Comparison of ENCODE assay signal across 24 cellular contexts in genomic region chr2:200507179-200507578, GRCh38. TPM values are rescaled to one million over a fixed set of nuclear protein-coding genes. Genes with fewer than 3 reads are reported as not detected.
DNase-seq lines count a peak whose midpoint lies in the region; ATAC-seq, FAIRE-seq and TF ChIP-seq lines count a peak whose summit lies in the region.
"Had no signal": no experiment of that assay in that cellular context is flagged by ENCODE, and none has a peak within 500 bp of the region (broad histone marks: within the 10 kb centered on the region; RNA-seq: fewer than 3 reads in every experiment).

No MANE protein-coding gene starts in this region.

- 54% methylated on average over 2 of the region's 2 CpGs for WGBS in HepG2 (ENCODE audit: low lambda C conversion rate)
- WGBS in right lobe of liver (ENCODE audit: insufficient coverage, low coverage, low lambda C conversion rate, missing lambda C conversion rate) = 49% methylated on average over 2 of the region's 2 CpGs

- no peak for TF ChIP-seq RAD21 in HepG2 (CRISPR knock-in tag; IDR thresholded peaks at IDR 0.05)

- H4K20me1 ChIP-seq in HepG2 (ENCODE audit: insufficient read depth, low read length) = no peaks in the 10 kb centered on the region

- no peak overlapping the region for H3K9ac ChIP-seq in HepG2 (ENCODE audit: insufficient read depth, low read depth, low read length)
- H3K9ac ChIP-seq: GM23248 had no signal

- TF ChIP-seq CTCF in HepG2 (CRISPR knock-in tag; IDR thresholded peaks at IDR 0.05) (no peak), right lobe of liver (IDR thresholded peaks at IDR 0.05) (no peak)

- H3K4me3 Mint-ChIP-seq in stimulated activated effector memory CD8-positive, alpha-beta T cell treated with anti-CD3 and anti-CD28 coated beads, Interleukin-12 subunit alpha, Interleukin-12 subunit beta, amount 100 ng/mL, for 72 hours = no peak overlapping the region
- H3K4me3 Mint-ChIP-seq: B cell, H9 had no signal

- DNase-seq in HepG2 (ENCODE audit: low spot score) (peak; percentile 37), right lobe of liver (no peak), HuH-7 (ENCODE audit: low spot score) (peak; percentile 49), epithelial cell of prostate (ENCODE audit: low read depth, low spot score) (no peak), islet precursor cell (no peak), GM19238 (ENCODE audit: insufficient read length, low spot score) (no peak)
- DNase-seq in stimulated activated effector memory CD8-positive, alpha-beta T cell treated with anti-CD3 and anti-CD28 coated beads, Interleukin-12 subunit alpha, Interleukin-12 subunit beta, amount 100 ng/mL, for 72 hours (ENCODE audit: low spot score in 2 of 2) = no peak
- DNase-seq: DMS153, GM23248, H9, NCI-H1092, NCI-H1417 treated with DMSO at 0.1 percent for 48 hours, NCI-H187 treated with DMSO at 0.1 percent for 48 hours, NCI-H2171 treated with DMSO at 0.1 percent for 48 hours, NCI-H345, NCI-H524 treated with DMSO at 0.1 percent for 48 hours, PC-9, Right ventricle myocardium superior, RPMI8226 had no signal

- no peaks in the 10 kb centered on the region for H3K9me3 Mint-ChIP-seq in stimulated activated effector memory CD8-positive, alpha-beta T cell treated with anti-CD3 and anti-CD28 coated beads, Interleukin-12 subunit alpha, Interleukin-12 subunit beta, amount 100 ng/mL, for 72 hours
- H3K9me3 Mint-ChIP-seq: H9 had no signal

- no peak for FAIRE-seq in HepG2 (lab: Jason Lieb, UNC)
- FAIRE-seq: GM18507 had no signal

- H3K9me3 ChIP-seq in HepG2 (ENCODE audit: low read length) (no peaks in the 10 kb centered on the region), right lobe of liver (no peaks in the 10 kb centered on the region)
- H3K9me3 ChIP-seq: SJSA1 had no signal

- H3K79me2 ChIP-seq in HepG2 (ENCODE audit: insufficient read depth, low read length) = peaks cover 4% of the 10 kb centered on the region

- TF ChIP-seq POLR2A in HepG2 (IDR thresholded peaks at IDR 0.05; ENCODE audit: insufficient read depth in 1 of 2, low read depth in 2 of 2, low read length in 2 of 2) (no peak), right lobe of liver (IDR thresholded peaks at IDR 0.05) (no peak)

- peaks cover 35% of the 10 kb centered on the region for H3K36me3 Mint-ChIP-seq in stimulated activated effector memory CD8-positive, alpha-beta T cell treated with anti-CD3 and anti-CD28 coated beads, Interleukin-12 subunit alpha, Interleukin-12 subunit beta, amount 100 ng/mL, for 72 hours

- CTCF ChIA-PET in HepG2 (lab: Yijun Ruan, JAX; ENCODE audit: low intra/inter-chr PET ratio, low total read pairs) = no interaction called here

- H3K4me3 ChIP-seq in HepG2 (replicated peaks in 1 of 3; ENCODE audit: insufficient read depth in 1 of 3, low read depth in 2 of 3, low read length in 3 of 3) = no peak overlapping the region
- no peak overlapping the region for H3K4me3 ChIP-seq in right lobe of liver
- H3K4me3 ChIP-seq: GM23248, PC-9, SJSA1 had no signal

- TF ChIP-seq EP300 in HepG2 (IDR thresholded peaks at IDR 0.05; ENCODE audit: low read depth in 2 of 2, low read length in 2 of 2) (no peak), HepG2 (CRISPR knock-in tag; IDR thresholded peaks at IDR 0.05; ENCODE audit: borderline replicate concordance) (no peak)

- no TSS peak for BruUV-seq in HepG2 (replicated peaks; lab: Mats Ljungman, UMichigan)

- H3K27me3 ChIP-seq in HepG2 (ENCODE audit: control insufficient read depth in 1 of 2, insufficient read depth in 2 of 2, low read length in 2 of 2) (no peaks in the 10 kb centered on the region; a peak in 1 of 5 replicates), right lobe of liver (no peaks in the 10 kb centered on the region)
- H3K27me3 ChIP-seq: SJSA1 had no signal

- peaks cover 14% of the 10 kb centered on the region for H3K4me1 Mint-ChIP-seq in stimulated activated effector memory CD8-positive, alpha-beta T cell treated with anti-CD3 and anti-CD28 coated beads, Interleukin-12 subunit alpha, Interleukin-12 subunit beta, amount 100 ng/mL, for 72 hours

- peak overlapping the region; percentile 35 for H3K27ac Mint-ChIP-seq in stimulated activated effector memory CD8-positive, alpha-beta T cell treated with anti-CD3 and anti-CD28 coated beads, Interleukin-12 subunit alpha, Interleukin-12 subunit beta, amount 100 ng/mL, for 72 hours
- H3K27ac Mint-ChIP-seq: B cell, H9 had no signal

- in situ Hi-C loops in HepG2 (cut with HindIII; ENCODE audit: extremely low pct_ligation_motif_present, low pct_unique_long_range_greater_than_20kb) = no loop called here

- H2AFZ ChIP-seq in HepG2 (ENCODE audit: low read length) = no peak overlapping the region
- H2AFZ ChIP-seq: GM23248, PC-9 had no signal

- H3K27ac ChIP-seq in HepG2 (ENCODE audit: extremely low read length, insufficient read depth, low read length) (no peak overlapping the region), right lobe of liver (no peak overlapping the region), epithelial cell of prostate (peak overlapping the region; percentile 20)
- H3K27ac ChIP-seq: C4-2B, GM23248, PC-9, SJSA1 had no signal

- H3K4me2 ChIP-seq in HepG2 (ENCODE audit: low read depth, low read length) = no peak overlapping the region
- H3K4me2 ChIP-seq: PC-9 had no signal

- intact Hi-C loops in HepG2 (cut with micrococcal nuclease; ENCODE audit: unreplicated experiment) (no loop called here), right lobe of liver (cut with DNase I) (no loop called here)

- POLR2A ChIA-PET in HepG2 (lab: Yijun Ruan, JAX) = no interaction called here

- ATAC-seq in HepG2 (no peak), right lobe of liver (no peak), GM19397 (IDR thresholded peaks at IDR 0.05; ENCODE audit: unreplicated experiment) (no peak)
- no peak for ATAC-seq in stimulated activated effector memory CD8-positive, alpha-beta T cell treated with anti-CD3 and anti-CD28 coated beads, Interleukin-12 subunit alpha, Interleukin-12 subunit beta, amount 100 ng/mL, for 72 hours

- H3K4me1 ChIP-seq in HepG2 (ENCODE audit: insufficient read depth, low read length) = peaks cover 23% of the 10 kb centered on the region
- H3K4me1 ChIP-seq in right lobe of liver = no peaks in the 10 kb centered on the region

- H3K36me3 ChIP-seq in HepG2 (replicated peaks in 1 of 2; ENCODE audit: control insufficient read depth in 1 of 2, insufficient read depth in 2 of 2, low read length in 2 of 2) (no peaks in the 10 kb centered on the region), right lobe of liver (no peaks in the 10 kb centered on the region)

TF ChIP-seq in HepG2, 621 proteins besides CTCF, POLR2A, EP300 and RAD21 (continues in another document):
- TF ChIP-seq SRSF4 (IDR thresholded peaks at IDR 0.05; ENCODE audit: low read depth, low read length, poor library complexity, severe bottlenecking) (no peak), ZNF629 (CRISPR knock-in tag; conservative IDR thresholded peaks at IDR 0.05) (no peak)

RNA-seq across cellular contexts. Expression of gene KCTD18, which starts 2.7 kb away (rescaled TPM):
- total RNA-seq in HepG2 (2016; rRNA removed; fragmentation: Illumina TruSeq; extraction: Trizol) = 7.0 and 7.1 TPM in 2 replicates
- 1.9 and 2.4 TPM in 2 replicates for total RNA-seq in HepG2 (2016; cell fraction: cytosol; rRNA removed; fragmentation: Illumina TruSeq; extraction: Trizol; ENCODE audit: low read depth)
- total RNA-seq in HepG2 (2016; cell fraction: insoluble cytoplasmic fraction; rRNA removed; fragmentation: Illumina TruSeq; extraction: Trizol) = 6.3 and 7.3 TPM in 2 replicates
- total RNA-seq in HepG2 (2016; cell fraction: membrane; rRNA removed; fragmentation: Illumina TruSeq; extraction: Trizol) = 7.3 and 8.3 TPM in 2 replicates
- total RNA-seq in HepG2 (2016; cell fraction: nucleus; rRNA removed; fragmentation: Illumina TruSeq; extraction: Trizol) = 3.6 and 4.2 TPM in 2 replicates
- polyA plus RNA-seq in HepG2 (2011; rRNA removed) = 2.2 and 2.5 TPM in 2 replicates
- 1.6 and 2.3 TPM in 2 replicates for polyA plus RNA-seq in HepG2 (2011; cell fraction: cytosol; rRNA removed)
- 3.2 and 4.3 TPM in 2 replicates for polyA plus RNA-seq in HepG2 (2011; cell fraction: nucleus; rRNA removed)
- 2.8 and 4.9 TPM in 2 replicates for polyA plus RNA-seq in HepG2 (2012)
- polyA plus RNA-seq in HepG2 (2016; cell fraction: cytosol; fragmentation: Illumina TruSeq; extraction: Trizol; ENCODE audit: low read depth) = 2.4 and 3.1 TPM in 2 replicates
- polyA plus RNA-seq in HepG2 (2016; cell fraction: insoluble cytoplasmic fraction; fragmentation: Illumina TruSeq; extraction: Trizol; ENCODE audit: low read depth) = 5.9 and 8.3 TPM in 2 replicates
- polyA plus RNA-seq in HepG2 (2016; cell fraction: membrane; fragmentation: Illumina TruSeq; extraction: Trizol; ENCODE audit: low read depth) = 5.6 TPM in 2 replicates
- polyA plus RNA-seq in HepG2 (2016; cell fraction: nucleus; fragmentation: Illumina TruSeq; extraction: Trizol; ENCODE audit: insufficient read depth, low read depth) = 5.0 and 6.2 TPM in 2 replicates
- polyA minus RNA-seq in HepG2 (2011; rRNA and poly(A)+ RNA removed; ENCODE audit: low replicate concordance) = 0.42 and 0.86 TPM in 2 replicates
- 2.0 and 2.1 TPM in 2 replicates for polyA minus RNA-seq in HepG2 (2011; cell fraction: cytosol; rRNA and poly(A)+ RNA removed)
- 4.0 and 4.1 TPM in 2 replicates for polyA minus RNA-seq in HepG2 (2011; cell fraction: nucleus; rRNA and poly(A)+ RNA removed)
- 10 to 100 TPM in 1 of 6 experiments, 1 to 10 TPM in 5; 6.2 to 16.7 (median 7.3) TPM for total RNA-seq in right lobe of liver

RNA-seq across cellular contexts. Expression of gene SGO2, which starts 18.8 kb away (rescaled TPM):
- total RNA-seq in HepG2 (2016; rRNA removed; fragmentation: Illumina TruSeq; extraction: Trizol) (16.2 and 32.2 TPM in 2 replicates), right lobe of liver (1 to 10 TPM in 2 of 6 experiments, under 1 TPM in 4; 0.37 to 1.8 (median 0.92) TPM)
- 1.1 and 1.4 TPM in 2 replicates for total RNA-seq in HepG2 (2016; cell fraction: cytosol; rRNA removed; fragmentation: Illumina TruSeq; extraction: Trizol; ENCODE audit: low read depth)
- 16.1 and 31.3 TPM in 2 replicates for total RNA-seq in HepG2 (2016; cell fraction: insoluble cytoplasmic fraction; rRNA removed; fragmentation: Illumina TruSeq; extraction: Trizol)
- total RNA-seq in HepG2 (2016; cell fraction: membrane; rRNA removed; fragmentation: Illumina TruSeq; extraction: Trizol) = 4.3 and 5.1 TPM in 2 replicates
- total RNA-seq in HepG2 (2016; cell fraction: nucleus; rRNA removed; fragmentation: Illumina TruSeq; extraction: Trizol) = 26.7 and 28.5 TPM in 2 replicates
- polyA plus RNA-seq in HepG2 (2011; rRNA removed) = 1.9 and 5.1 TPM in 2 replicates
- polyA plus RNA-seq in HepG2 (2011; cell fraction: cytosol; rRNA removed) = 1.2 and 1.3 TPM in 2 replicates
- polyA plus RNA-seq in HepG2 (2011; cell fraction: nucleus; rRNA removed) = 2.6 and 2.7 TPM in 2 replicates
- 3.4 and 6.3 TPM in 2 replicates for polyA plus RNA-seq in HepG2 (2012)
- 0.41 and 0.43 TPM in 2 replicates for polyA plus RNA-seq in HepG2 (2016; cell fraction: cytosol; fragmentation: Illumina TruSeq; extraction: Trizol; ENCODE audit: low read depth)
- polyA plus RNA-seq in HepG2 (2016; cell fraction: insoluble cytoplasmic fraction; fragmentation: Illumina TruSeq; extraction: Trizol; ENCODE audit: low read depth) = 25.2 and 26.5 TPM in 2 replicates
- polyA plus RNA-seq in HepG2 (2016; cell fraction: membrane; fragmentation: Illumina TruSeq; extraction: Trizol; ENCODE audit: low read depth) = 1.2 TPM in 2 replicates
- 17.4 and 17.5 TPM in 2 replicates for polyA plus RNA-seq in HepG2 (2016; cell fraction: nucleus; fragmentation: Illumina TruSeq; extraction: Trizol; ENCODE audit: insufficient read depth, low read depth)
- 0.84 and 3.3 TPM in 2 replicates for polyA minus RNA-seq in HepG2 (2011; rRNA and poly(A)+ RNA removed; ENCODE audit: low replicate concordance)
- polyA minus RNA-seq in HepG2 (2011; cell fraction: cytosol; rRNA and poly(A)+ RNA removed) = 4.9 and 5.4 TPM in 2 replicates
- 26.2 and 43.8 TPM in 2 replicates for polyA minus RNA-seq in HepG2 (2011; cell fraction: nucleus; rRNA and poly(A)+ RNA removed)

Comparison
In these comparisons a context has a peak if more than half of its experiments do, and no peak if none do; other contexts are left out.
1. DNase-seq: peak in HepG2 (single experiment) and HuH-7 (single experiment); none in right lobe of liver (0 of 3), epithelial cell of prostate (single experiment), stimulated activated effector memory CD8-positive, alpha-beta T cell treated with anti-CD3 and anti-CD28 coated beads, Interleukin-12 subunit alpha, Interleukin-12 subunit beta, amount 100 ng/mL, for 72 hours (0 of 2), islet precursor cell (single experiment) and GM19238 (single experiment).